In genomic region chr20:15310361-15310760, GRCh38 we compare ENCODE assay signal across 19 cellular contexts.
DNase-seq lines count a peak whose midpoint lies in the region; FAIRE-seq and TF ChIP-seq lines count a peak whose summit lies in the region.
"Had no signal": no experiment of that assay in that cellular context is flagged by ENCODE, and none has a peak within 500 bp of the region (broad histone marks: within the 10 kb centered on the region; RNA-seq: fewer than 3 reads in every experiment).

No MANE protein-coding gene starts in this region.

- H4K8ac ChIP-seq in mesenchymal stem cell (ENCODE audit: low read length), result no peak overlapping the region

- no peak overlapping the region for H2BK15ac ChIP-seq in mesenchymal stem cell (ENCODE audit: low read depth, poor library complexity, severe bottlenecking)

- no peak overlapping the region for H2BK12ac ChIP-seq in mesenchymal stem cell (ENCODE audit: low read length in 2 of 2)

- DNase-seq in HL-60 (ENCODE audit: low read depth in 1 of 2, low spot score in 1 of 2) (peak; percentile 62 to 70), NOMO-1 treated with dmso at 0.1 percent for 144 hours (lab: John Stamatoyannopoulos, UW; ENCODE audit: unreplicated experiment) (peak; percentile 65), brain microvascular endothelial cell (peak; percentile 18), HuH-7 (ENCODE audit: low spot score) (no peak), mesenchymal stem cell (no peak), frontal cortex (ENCODE audit: low spot score in 2 of 2) (no peak)
- no peak for DNase-seq in activated CD4-positive, alpha-beta memory T cell treated with anti-CD3 and anti-CD28 coated beads, Interleukin-2, amount 10 ng/mL, durations not matched to agents 7 days and 5 days
- DNase-seq: activated CD4-positive, alpha-beta T cell treated with anti-CD3 and anti-CD28 coated beads, Interleukin-2, amount 50 U/mL, for 48 hours; activated naive CD8-positive, alpha-beta T cell treated with anti-CD3 and anti-CD28 coated beads for 36 hours; activated T-cell treated with anti-CD3 and anti-CD28 coated beads, Interleukin-2, amount 50 U/mL, for 4 hours; caudate nucleus; DMS53; HFFc6; left ventricle myocardium superior; NCI-H1417 treated with DMSO at 0.1 percent for 48 hours; small intestine; tibial artery had no signal

- peak overlapping the region; percentile 54 for H3K27ac ChIP-seq in HL-60 (replicated peaks)
- no peak overlapping the region for H3K27ac ChIP-seq in brain microvascular endothelial cell
- H3K27ac ChIP-seq in parathyroid adenoma, result no peak overlapping the region
- no peak overlapping the region for H3K27ac ChIP-seq in mesenchymal stem cell (ENCODE audit: low read length, poor library complexity, severe bottlenecking)
- H3K27ac ChIP-seq: gastroesophageal sphincter, tibial artery had no signal

- H2AK5ac ChIP-seq in mesenchymal stem cell (ENCODE audit: low read length, severe bottlenecking), result no peak overlapping the region

- no peak for TF ChIP-seq CTCF in HL-60 (IDR thresholded peaks at IDR 0.05; ENCODE audit: insufficient read depth, low read length)
- no peak for TF ChIP-seq CTCF in brain microvascular endothelial cell (IDR thresholded peaks at IDR 0.05; ENCODE audit: low read depth, low read length, missing control alignments)
- no peak for TF ChIP-seq CTCF in parathyroid adenoma (IDR thresholded peaks at IDR 0.05)

- in situ Hi-C loops in brain microvascular endothelial cell (cut with HindIII; ENCODE audit: low pct_ligation_motif_present, low sequenced_read_pairs), result no loop called here

- no peaks in the 10 kb centered on the region for H3K9me3 ChIP-seq in parathyroid adenoma (ENCODE audit: control insufficient read depth, low read length)
- peaks cover 5% of the 10 kb centered on the region for H3K9me3 ChIP-seq in mesenchymal stem cell (ENCODE audit: control insufficient read depth, low read length)
- H3K9me3 ChIP-seq: tibial artery had no signal

- no peaks in the 10 kb centered on the region for H3K36me3 ChIP-seq in brain microvascular endothelial cell (replicated peaks)
- H3K36me3 ChIP-seq in parathyroid adenoma (ENCODE audit: control insufficient read depth, insufficient read depth, low read length), result no peaks in the 10 kb centered on the region
- H3K36me3 ChIP-seq in mesenchymal stem cell (ENCODE audit: control insufficient read depth in 1 of 2, insufficient read depth in 2 of 2, low read depth in 1 of 2, low read length in 2 of 2), result no peaks in the 10 kb centered on the region
- H3K36me3 ChIP-seq: gastroesophageal sphincter, tibial artery had no signal

- no peak overlapping the region for H3K4me3 ChIP-seq in HL-60 (replicated peaks; ENCODE audit: insufficient read depth, low read length)
- no peak overlapping the region for H3K4me3 ChIP-seq in brain microvascular endothelial cell (ENCODE audit: low read depth, low read length)
- H3K4me3 ChIP-seq in parathyroid adenoma (ENCODE audit: low read depth, low read length), result no peak overlapping the region
- no peak overlapping the region for H3K4me3 ChIP-seq in mesenchymal stem cell (ENCODE audit: insufficient read depth in 1 of 2, low read depth in 1 of 2, low read length in 2 of 2)
- H3K4me3 ChIP-seq: gastroesophageal sphincter, tibial artery had no signal

- H3K4me3 Mint-ChIP-seq in activated CD4-positive, alpha-beta memory T cell treated with anti-CD3 and anti-CD28 coated beads, Interleukin-2, amount 10 ng/mL, durations not matched to agents 7 days and 5 days, result no peak overlapping the region
- H3K4me3 Mint-ChIP-seq: activated naive CD8-positive, alpha-beta T cell treated with anti-CD3 and anti-CD28 coated beads for 36 hours; activated T-cell treated with anti-CD3 and anti-CD28 coated beads, Interleukin-2, amount 50 U/mL, for 4 hours; HFFc6 had no signal

- H3K4me2 ChIP-seq in parathyroid adenoma (ENCODE audit: low read length), result peak overlapping the region; percentile 54
- no peak overlapping the region for H3K4me2 ChIP-seq in mesenchymal stem cell (ENCODE audit: low read length, poor library complexity, severe bottlenecking)

- H3K9me3 Mint-ChIP-seq in activated CD4-positive, alpha-beta memory T cell treated with anti-CD3 and anti-CD28 coated beads, Interleukin-2, amount 10 ng/mL, durations not matched to agents 7 days and 5 days, result peaks cover 11% of the 10 kb centered on the region

- H3K27me3 ChIP-seq in HL-60 (ENCODE audit: insufficient read depth, poor library complexity, severe bottlenecking) (no peaks in the 10 kb centered on the region), brain microvascular endothelial cell (replicated peaks) (no peaks in the 10 kb centered on the region), parathyroid adenoma (ENCODE audit: control insufficient read depth, insufficient read depth, low read length) (no peaks in the 10 kb centered on the region), mesenchymal stem cell (ENCODE audit: control insufficient read depth in 1 of 2, insufficient read depth in 1 of 2, low read length in 2 of 2) (no peaks in the 10 kb centered on the region)
- H3K27me3 ChIP-seq: gastroesophageal sphincter, tibial artery had no signal

- no peak overlapping the region for H3K9ac ChIP-seq in parathyroid adenoma
- no peak overlapping the region for H3K9ac ChIP-seq in mesenchymal stem cell (ENCODE audit: low read length)

- no peak overlapping the region for H3K18ac ChIP-seq in mesenchymal stem cell (ENCODE audit: low read depth in 1 of 2, low read length in 2 of 2)

- POLR2A ChIA-PET in activated CD4-positive, alpha-beta memory T cell treated with anti-CD3 and anti-CD28 coated beads, Interleukin-2, amount 10 ng/mL, durations not matched to agents 7 days and 5 days (lab: Charles Lee), result no interaction called here

- CTCF ChIA-PET in activated CD4-positive, alpha-beta memory T cell treated with anti-CD3 and anti-CD28 coated beads, Interleukin-2, amount 10 ng/mL, durations not matched to agents 7 days and 5 days (lab: Charles Lee), result no interaction called here

- H3K4me1 ChIP-seq in parathyroid adenoma (no peaks in the 10 kb centered on the region), mesenchymal stem cell (ENCODE audit: control insufficient read depth, insufficient read depth, low read depth, low read length) (no peaks in the 10 kb centered on the region)
- H3K4me1 ChIP-seq: gastroesophageal sphincter, tibial artery had no signal

- no peaks in the 10 kb centered on the region for H3K36me3 Mint-ChIP-seq in activated CD4-positive, alpha-beta memory T cell treated with anti-CD3 and anti-CD28 coated beads, Interleukin-2, amount 10 ng/mL, durations not matched to agents 7 days and 5 days (ENCODE audit: low read depth)
- H3K36me3 Mint-ChIP-seq: activated naive CD8-positive, alpha-beta T cell treated with anti-CD3 and anti-CD28 coated beads for 36 hours had no signal

- H3K27me3 Mint-ChIP-seq in activated CD4-positive, alpha-beta memory T cell treated with anti-CD3 and anti-CD28 coated beads, Interleukin-2, amount 10 ng/mL, durations not matched to agents 7 days and 5 days, result no peaks in the 10 kb centered on the region
- H3K27me3 Mint-ChIP-seq: activated naive CD8-positive, alpha-beta T cell treated with anti-CD3 and anti-CD28 coated beads for 36 hours had no signal

- no peaks in the 10 kb centered on the region for H3K79me2 ChIP-seq in parathyroid adenoma

- H2BK5ac ChIP-seq in mesenchymal stem cell (ENCODE audit: low read depth, low read length, poor library complexity, severe bottlenecking), result no peak overlapping the region

- no peak overlapping the region for H3K27ac Mint-ChIP-seq in activated CD4-positive, alpha-beta memory T cell treated with anti-CD3 and anti-CD28 coated beads, Interleukin-2, amount 10 ng/mL, durations not matched to agents 7 days and 5 days
- H3K27ac Mint-ChIP-seq: activated naive CD8-positive, alpha-beta T cell treated with anti-CD3 and anti-CD28 coated beads for 36 hours; HFFc6 had no signal

- H3K4me1 Mint-ChIP-seq in activated CD4-positive, alpha-beta memory T cell treated with anti-CD3 and anti-CD28 coated beads, Interleukin-2, amount 10 ng/mL, durations not matched to agents 7 days and 5 days, result no peaks in the 10 kb centered on the region
- H3K4me1 Mint-ChIP-seq: activated naive CD8-positive, alpha-beta T cell treated with anti-CD3 and anti-CD28 coated beads for 36 hours had no signal

- H3K23ac ChIP-seq in mesenchymal stem cell (ENCODE audit: low read length in 2 of 2), result no peak overlapping the region

- no peak overlapping the region for H2AFZ ChIP-seq in parathyroid adenoma
- H2AFZ ChIP-seq in mesenchymal stem cell (ENCODE audit: low read depth, low read length), result no peak overlapping the region

- no peak overlapping the region for H3K14ac ChIP-seq in mesenchymal stem cell (ENCODE audit: low read length in 2 of 2)

- no peak for FAIRE-seq in frontal cortex (lab: Jason Lieb, UNC)
- FAIRE-seq: small intestine had no signal

- H2BK120ac ChIP-seq in mesenchymal stem cell (ENCODE audit: low read depth, low read length), result no peak overlapping the region

- no peak overlapping the region for H4K91ac ChIP-seq in mesenchymal stem cell (ENCODE audit: low read length)

- no peaks in the 10 kb centered on the region for H3K79me1 ChIP-seq in mesenchymal stem cell (replicated peaks; ENCODE audit: low read length, poor library complexity, severe bottlenecking)

- no peak overlapping the region for H3K4ac ChIP-seq in mesenchymal stem cell (ENCODE audit: low read depth in 1 of 2, low read length in 2 of 2)

Comparison
In these comparisons a context has a peak if more than half of its experiments do, and no peak if none do; other contexts are left out.
1. DNase-seq: peak in HL-60 (2 of 2), NOMO-1 treated with dmso at 0.1 percent for 144 hours (single experiment) and brain microvascular endothelial cell (single experiment); none in HuH-7 (single experiment), mesenchymal stem cell (single experiment), activated CD4-positive, alpha-beta memory T cell treated with anti-CD3 and anti-CD28 coated beads, Interleukin-2, amount 10 ng/mL, durations not matched to agents 7 days and 5 days (single experiment) and frontal cortex (0 of 2).